In genomic region chr2:119065146-119065545, GRCh38 we compare ENCODE assay signal across 9 cellular contexts.
"Had no signal": no experiment of that assay in that cellular context is flagged by ENCODE, and none has a peak within 500 bp of the region (broad histone marks: within the 10 kb centered on the region; RNA-seq: fewer than 3 reads in every experiment).

No MANE protein-coding gene starts in this region.

- H3K27ac ChIP-seq: GM23248, HL-60 had no signal

- H2AFZ ChIP-seq: GM23248 had no signal

- H3K36me3 ChIP-seq: HAP-1 had no signal

- H3K9ac ChIP-seq: GM23248 had no signal

- ATAC-seq: HCT116 had no signal

- H3K9me3 ChIP-seq: HAP-1 had no signal

- DNase-seq: GOT3, H7, HFFc6, IMR-90, KBM-7 had no signal

- H3K4me1 ChIP-seq: HAP-1 had no signal

- H3K4me3 ChIP-seq: GM23248, HAP-1 had no signal
